In genomic region chr9:3920586-3921582, GRCh38 we compare ENCODE assay signal across 1 cellular context.
TF ChIP-seq lines count a peak whose summit lies in the region.

No MANE protein-coding gene starts in this region.

TF ChIP-seq in HepG2, 621 proteins besides CTCF, POLR2A, EP300 and RAD21 (continued from another document and continues in another):
- TF ChIP-seq E2F2 (CRISPR knock-in tag; IDR thresholded peaks at IDR 0.05; ENCODE audit: borderline replicate concordance), result no peak
- no peak for TF ChIP-seq ZNF510 (CRISPR knock-in tag; IDR thresholded peaks at IDR 0.05; ENCODE audit: low read depth)
- TF ChIP-seq ZNF616 (CRISPR knock-in tag; IDR thresholded peaks at IDR 0.05; ENCODE audit: low read depth), result no peak
- no peak for TF ChIP-seq ZNF260 (CRISPR knock-in tag; IDR thresholded peaks at IDR 0.05; ENCODE audit: borderline replicate concordance, low read depth)
- no peak for TF ChIP-seq ZNF407 (CRISPR knock-in tag; IDR thresholded peaks at IDR 0.05; ENCODE audit: not compliant biosample characterization)
- TF ChIP-seq LCORL (IDR thresholded peaks at IDR 0.05), result no peak
- peak; percentile 25; the same call in 1 of the 2 replicates for TF ChIP-seq LCORL (CRISPR knock-in tag; IDR thresholded peaks at IDR 0.05)
- TF ChIP-seq AHDC1 (CRISPR knock-in tag; IDR thresholded peaks at IDR 0.05; ENCODE audit: borderline replicate concordance), result peak; percentile 62; the same call in 1 of the 2 replicates
- TF ChIP-seq CREBL2 (CRISPR knock-in tag; IDR thresholded peaks at IDR 0.05; ENCODE audit: borderline replicate concordance), result no peak
- TF ChIP-seq PLRG1 (conservative IDR thresholded peaks at IDR 0.05), result no peak
- no peak for TF ChIP-seq ZNF33B (CRISPR knock-in tag; IDR thresholded peaks at IDR 0.05)
- TF ChIP-seq BCLAF1 (IDR thresholded peaks at IDR 0.05), result no peak
- no peak for TF ChIP-seq ZNF703 (CRISPR knock-in tag; IDR thresholded peaks at IDR 0.05; ENCODE audit: borderline replicate concordance)
- no peak for TF ChIP-seq STAT5B (CRISPR knock-in tag; IDR thresholded peaks at IDR 0.05)
- TF ChIP-seq ATF1 (CRISPR knock-in tag; IDR thresholded peaks at IDR 0.05), result 0 out of 2 replicates have a peak, but pooled peaks have one; percentile 38
- TF ChIP-seq, protein P1, sequence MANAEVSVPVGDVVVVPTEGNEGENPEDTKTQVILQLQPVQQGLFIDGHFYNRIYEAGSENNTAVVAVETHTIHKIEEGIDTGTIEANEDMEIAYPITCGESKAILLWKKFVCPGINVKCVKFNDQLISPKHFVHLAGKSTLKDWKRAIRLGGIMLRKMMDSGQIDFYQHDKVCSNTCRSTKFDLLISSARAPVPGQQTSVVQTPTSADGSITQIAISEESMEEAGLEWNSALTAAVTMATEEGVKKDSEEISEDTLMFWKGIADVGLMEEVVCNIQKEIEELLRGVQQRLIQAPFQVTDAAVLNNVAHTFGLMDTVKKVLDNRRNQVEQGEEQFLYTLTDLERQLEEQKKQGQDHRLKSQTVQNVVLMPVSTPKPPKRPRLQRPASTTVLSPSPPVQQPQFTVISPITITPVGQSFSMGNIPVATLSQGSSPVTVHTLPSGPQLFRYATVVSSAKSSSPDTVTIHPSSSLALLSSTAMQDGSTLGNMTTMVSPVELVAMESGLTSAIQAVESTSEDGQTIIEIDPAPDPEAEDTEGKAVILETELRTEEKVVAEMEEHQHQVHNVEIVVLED (CRISPR knock-in tag; IDR thresholded peaks at IDR 0.05; ENCODE audit: borderline replicate concordance), result no peak
- no peak for TF ChIP-seq MAFK (conservative IDR thresholded peaks at IDR 0.05 in 1 of 2, IDR thresholded peaks at IDR 0.05 in 1 of 2; ENCODE audit: low read length in 2 of 2)
- no peak for TF ChIP-seq FOXK2 (IDR thresholded peaks at IDR 0.05)
- no peak for TF ChIP-seq ZNF460 (CRISPR knock-in tag; IDR thresholded peaks at IDR 0.05; ENCODE audit: borderline replicate concordance)
- TF ChIP-seq ZNF562 (CRISPR knock-in tag; IDR thresholded peaks at IDR 0.05; ENCODE audit: borderline replicate concordance), result no peak
- TF ChIP-seq KLF6 (CRISPR knock-in tag; IDR thresholded peaks at IDR 0.05), result no peak
- TF ChIP-seq ESRRA (CRISPR knock-in tag; IDR thresholded peaks at IDR 0.05; ENCODE audit: low read depth), result no peak
- peak; percentile 88 for TF ChIP-seq FOXA3 (CRISPR knock-in tag; IDR thresholded peaks at IDR 0.05)
- no peak for TF ChIP-seq ZBTB34 (CRISPR knock-in tag; IDR thresholded peaks at IDR 0.05)
- no peak for TF ChIP-seq GTF2F1 (IDR thresholded peaks at IDR 0.05; ENCODE audit: low read length)
- TF ChIP-seq MZF1 (CRISPR knock-in tag; IDR thresholded peaks at IDR 0.05; ENCODE audit: borderline replicate concordance), result no peak
- no peak for TF ChIP-seq E2F5 (CRISPR knock-in tag; conservative IDR thresholded peaks at IDR 0.05)
